1 cellular context compared by ENCODE assay signal in genomic region chr6:21451546-21452013, GRCh38.
TF ChIP-seq lines count a peak whose summit lies in the region.

No MANE protein-coding gene starts in this region.

TF ChIP-seq in HepG2, 621 proteins besides CTCF, POLR2A, EP300 and RAD21 (continued from another document and continues in another):
- peak; percentile 76 for TF ChIP-seq ZBTB43 (CRISPR knock-in tag; conservative IDR thresholded peaks at IDR 0.05)
- no peak for TF ChIP-seq EZH2 (conservative IDR thresholded peaks at IDR 0.05; ENCODE audit: low read depth, low read length)
- no peak for TF ChIP-seq ZNF672 (CRISPR knock-in tag; IDR thresholded peaks at IDR 0.05)
- no peak for TF ChIP-seq SOX13 (IDR thresholded peaks at IDR 0.05)
- peak in 1 of 2 experiments; percentile 90; a peak in 2 of 4 replicates for TF ChIP-seq SOX13 (CRISPR knock-in tag; conservative IDR thresholded peaks at IDR 0.05 in 1 of 2, IDR thresholded peaks at IDR 0.05 in 1 of 2)
- peak; percentile 91 for TF ChIP-seq TBX3 (IDR thresholded peaks at IDR 0.05; ENCODE audit: borderline replicate concordance)
- TF ChIP-seq, protein P1, sequence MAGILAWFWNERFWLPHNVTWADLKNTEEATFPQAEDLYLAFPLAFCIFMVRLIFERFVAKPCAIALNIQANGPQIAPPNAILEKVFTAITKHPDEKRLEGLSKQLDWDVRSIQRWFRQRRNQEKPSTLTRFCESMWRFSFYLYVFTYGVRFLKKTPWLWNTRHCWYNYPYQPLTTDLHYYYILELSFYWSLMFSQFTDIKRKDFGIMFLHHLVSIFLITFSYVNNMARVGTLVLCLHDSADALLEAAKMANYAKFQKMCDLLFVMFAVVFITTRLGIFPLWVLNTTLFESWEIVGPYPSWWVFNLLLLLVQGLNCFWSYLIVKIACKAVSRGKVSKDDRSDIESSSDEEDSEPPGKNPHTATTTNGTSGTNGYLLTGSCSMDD (CRISPR knock-in tag; IDR thresholded peaks at IDR 0.05), result no peak
- 0 out of 2 replicates have a peak, but pooled peaks have one; percentile 49 for TF ChIP-seq KLF6 (CRISPR knock-in tag; IDR thresholded peaks at IDR 0.05)
- TF ChIP-seq, protein P2, sequence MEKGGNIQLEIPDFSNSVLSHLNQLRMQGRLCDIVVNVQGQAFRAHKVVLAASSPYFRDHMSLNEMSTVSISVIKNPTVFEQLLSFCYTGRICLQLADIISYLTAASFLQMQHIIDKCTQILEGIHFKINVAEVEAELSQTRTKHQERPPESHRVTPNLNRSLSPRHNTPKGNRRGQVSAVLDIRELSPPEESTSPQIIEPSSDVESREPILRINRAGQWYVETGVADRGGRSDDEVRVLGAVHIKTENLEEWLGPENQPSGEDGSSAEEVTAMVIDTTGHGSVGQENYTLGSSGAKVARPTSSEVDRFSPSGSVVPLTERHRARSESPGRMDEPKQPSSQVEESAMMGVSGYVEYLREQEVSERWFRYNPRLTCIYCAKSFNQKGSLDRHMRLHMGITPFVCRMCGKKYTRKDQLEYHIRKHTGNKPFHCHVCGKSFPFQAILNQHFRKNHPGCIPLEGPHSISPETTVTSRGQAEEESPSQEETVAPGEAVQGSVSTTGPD (CRISPR knock-in tag; IDR thresholded peaks at IDR 0.05), result no peak; the same call in 1 of the 2 replicates
- TF ChIP-seq, protein P3, sequence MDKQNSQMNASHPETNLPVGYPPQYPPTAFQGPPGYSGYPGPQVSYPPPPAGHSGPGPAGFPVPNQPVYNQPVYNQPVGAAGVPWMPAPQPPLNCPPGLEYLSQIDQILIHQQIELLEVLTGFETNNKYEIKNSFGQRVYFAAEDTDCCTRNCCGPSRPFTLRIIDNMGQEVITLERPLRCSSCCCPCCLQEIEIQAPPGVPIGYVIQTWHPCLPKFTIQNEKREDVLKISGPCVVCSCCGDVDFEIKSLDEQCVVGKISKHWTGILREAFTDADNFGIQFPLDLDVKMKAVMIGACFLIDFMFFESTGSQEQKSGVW (CRISPR knock-in tag; IDR thresholded peaks at IDR 0.05; ENCODE audit: borderline replicate concordance), result no peak
- TF ChIP-seq MIER3 (CRISPR knock-in tag; IDR thresholded peaks at IDR 0.05; ENCODE audit: borderline replicate concordance), result peak; percentile 52; the same call in 1 of the 2 replicates
- TF ChIP-seq, protein P4, sequence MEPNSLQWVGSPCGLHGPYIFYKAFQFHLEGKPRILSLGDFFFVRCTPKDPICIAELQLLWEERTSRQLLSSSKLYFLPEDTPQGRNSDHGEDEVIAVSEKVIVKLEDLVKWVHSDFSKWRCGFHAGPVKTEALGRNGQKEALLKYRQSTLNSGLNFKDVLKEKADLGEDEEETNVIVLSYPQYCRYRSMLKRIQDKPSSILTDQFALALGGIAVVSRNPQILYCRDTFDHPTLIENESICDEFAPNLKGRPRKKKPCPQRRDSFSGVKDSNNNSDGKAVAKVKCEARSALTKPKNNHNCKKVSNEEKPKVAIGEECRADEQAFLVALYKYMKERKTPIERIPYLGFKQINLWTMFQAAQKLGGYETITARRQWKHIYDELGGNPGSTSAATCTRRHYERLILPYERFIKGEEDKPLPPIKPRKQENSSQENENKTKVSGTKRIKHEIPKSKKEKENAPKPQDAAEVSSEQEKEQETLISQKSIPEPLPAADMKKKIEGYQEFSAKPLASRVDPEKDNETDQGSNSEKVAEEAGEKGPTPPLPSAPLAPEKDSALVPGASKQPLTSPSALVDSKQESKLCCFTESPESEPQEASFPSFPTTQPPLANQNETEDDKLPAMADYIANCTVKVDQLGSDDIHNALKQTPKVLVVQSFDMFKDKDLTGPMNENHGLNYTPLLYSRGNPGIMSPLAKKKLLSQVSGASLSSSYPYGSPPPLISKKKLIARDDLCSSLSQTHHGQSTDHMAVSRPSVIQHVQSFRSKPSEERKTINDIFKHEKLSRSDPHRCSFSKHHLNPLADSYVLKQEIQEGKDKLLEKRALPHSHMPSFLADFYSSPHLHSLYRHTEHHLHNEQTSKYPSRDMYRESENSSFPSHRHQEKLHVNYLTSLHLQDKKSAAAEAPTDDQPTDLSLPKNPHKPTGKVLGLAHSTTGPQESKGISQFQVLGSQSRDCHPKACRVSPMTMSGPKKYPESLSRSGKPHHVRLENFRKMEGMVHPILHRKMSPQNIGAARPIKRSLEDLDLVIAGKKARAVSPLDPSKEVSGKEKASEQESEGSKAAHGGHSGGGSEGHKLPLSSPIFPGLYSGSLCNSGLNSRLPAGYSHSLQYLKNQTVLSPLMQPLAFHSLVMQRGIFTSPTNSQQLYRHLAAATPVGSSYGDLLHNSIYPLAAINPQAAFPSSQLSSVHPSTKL (CRISPR knock-in tag; IDR thresholded peaks at IDR 0.05), result peak; percentile 98
- peak; percentile 76; the same call in 1 of the 2 replicates for TF ChIP-seq KDM6A (CRISPR knock-in tag; IDR thresholded peaks at IDR 0.05; ENCODE audit: low read depth)
- TF ChIP-seq ZNF224 (CRISPR knock-in tag; IDR thresholded peaks at IDR 0.05), result no peak
- TF ChIP-seq HDAC2 (CRISPR knock-in tag; IDR thresholded peaks at IDR 0.05), result peak; percentile 71
- no peak for TF ChIP-seq PLRG1 (conservative IDR thresholded peaks at IDR 0.05)
- TF ChIP-seq FOXA3 (CRISPR knock-in tag; IDR thresholded peaks at IDR 0.05), result peak; percentile 98
- TF ChIP-seq ZNF816 (CRISPR knock-in tag; IDR thresholded peaks at IDR 0.05; ENCODE audit: borderline replicate concordance), result no peak; the same call in 1 of the 2 replicates
- no peak for TF ChIP-seq NFYC (CRISPR knock-in tag; IDR thresholded peaks at IDR 0.05)
- no peak for TF ChIP-seq NFKB2 (CRISPR knock-in tag; IDR thresholded peaks at IDR 0.05; ENCODE audit: borderline replicate concordance)
- TF ChIP-seq ERF (CRISPR knock-in tag; IDR thresholded peaks at IDR 0.05), result peak; percentile 32; the same call in 1 of the 2 replicates
- TF ChIP-seq ZNF12 (CRISPR knock-in tag; IDR thresholded peaks at IDR 0.05), result peak; percentile 19; the same call in 1 of the 2 replicates
- no peak for TF ChIP-seq HOXA7 (CRISPR knock-in tag; IDR thresholded peaks at IDR 0.05)
- TF ChIP-seq PAXIP1 (CRISPR knock-in tag; conservative IDR thresholded peaks at IDR 0.05), result peak; percentile 96
- TF ChIP-seq, protein P5, sequence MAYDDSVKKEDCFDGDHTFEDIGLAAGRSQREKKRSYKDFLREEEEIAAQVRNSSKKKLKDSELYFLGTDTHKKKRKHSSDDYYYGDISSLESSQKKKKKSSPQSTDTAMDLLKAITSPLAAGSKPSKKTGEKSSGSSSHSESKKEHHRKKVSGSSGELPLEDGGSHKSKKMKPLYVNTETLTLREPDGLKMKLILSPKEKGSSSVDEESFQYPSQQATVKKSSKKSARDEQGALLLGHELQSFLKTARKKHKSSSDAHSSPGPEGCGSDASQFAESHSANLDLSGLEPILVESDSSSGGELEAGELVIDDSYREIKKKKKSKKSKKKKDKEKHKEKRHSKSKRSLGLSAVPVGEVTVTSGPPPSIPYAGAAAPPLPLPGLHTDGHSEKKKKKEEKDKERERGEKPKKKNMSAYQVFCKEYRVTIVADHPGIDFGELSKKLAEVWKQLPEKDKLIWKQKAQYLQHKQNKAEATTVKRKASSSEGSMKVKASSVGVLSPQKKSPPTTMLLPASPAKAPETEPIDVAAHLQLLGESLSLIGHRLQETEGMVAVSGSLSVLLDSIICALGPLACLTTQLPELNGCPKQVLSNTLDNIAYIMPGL (CRISPR knock-in tag; IDR thresholded peaks at IDR 0.05; ENCODE audit: borderline replicate concordance in 1 of 2, low read depth in 1 of 2), result 0 out of 4 replicates have a peak, but pooled peaks of 1 of the 2 experiments have one; percentile 51
- TF ChIP-seq ZNF513 (CRISPR knock-in tag; conservative IDR thresholded peaks at IDR 0.05), result no peak
- TF ChIP-seq KMT2B (CRISPR knock-in tag; IDR thresholded peaks at IDR 0.05), result peak; percentile 65
- TF ChIP-seq KLF16 (CRISPR knock-in tag; IDR thresholded peaks at IDR 0.05), result peak in 1 of 2 experiments; percentile 89; a peak in 2 of 4 replicates
- peak; percentile 80 for TF ChIP-seq NR2F6 (IDR thresholded peaks at IDR 0.05)
- peak; percentile 76 for TF ChIP-seq NR2F6 (CRISPR knock-in tag; IDR thresholded peaks at IDR 0.05)
- TF ChIP-seq GLMP (CRISPR knock-in tag; IDR thresholded peaks at IDR 0.05; ENCODE audit: borderline replicate concordance), result no peak
- TF ChIP-seq ZNF251 (CRISPR knock-in tag; IDR thresholded peaks at IDR 0.05), result no peak
- 0 out of 2 replicates have a peak, but pooled peaks have one; percentile 50 for TF ChIP-seq MXD4 (CRISPR knock-in tag; IDR thresholded peaks at IDR 0.05)
- TF ChIP-seq, protein P6, sequence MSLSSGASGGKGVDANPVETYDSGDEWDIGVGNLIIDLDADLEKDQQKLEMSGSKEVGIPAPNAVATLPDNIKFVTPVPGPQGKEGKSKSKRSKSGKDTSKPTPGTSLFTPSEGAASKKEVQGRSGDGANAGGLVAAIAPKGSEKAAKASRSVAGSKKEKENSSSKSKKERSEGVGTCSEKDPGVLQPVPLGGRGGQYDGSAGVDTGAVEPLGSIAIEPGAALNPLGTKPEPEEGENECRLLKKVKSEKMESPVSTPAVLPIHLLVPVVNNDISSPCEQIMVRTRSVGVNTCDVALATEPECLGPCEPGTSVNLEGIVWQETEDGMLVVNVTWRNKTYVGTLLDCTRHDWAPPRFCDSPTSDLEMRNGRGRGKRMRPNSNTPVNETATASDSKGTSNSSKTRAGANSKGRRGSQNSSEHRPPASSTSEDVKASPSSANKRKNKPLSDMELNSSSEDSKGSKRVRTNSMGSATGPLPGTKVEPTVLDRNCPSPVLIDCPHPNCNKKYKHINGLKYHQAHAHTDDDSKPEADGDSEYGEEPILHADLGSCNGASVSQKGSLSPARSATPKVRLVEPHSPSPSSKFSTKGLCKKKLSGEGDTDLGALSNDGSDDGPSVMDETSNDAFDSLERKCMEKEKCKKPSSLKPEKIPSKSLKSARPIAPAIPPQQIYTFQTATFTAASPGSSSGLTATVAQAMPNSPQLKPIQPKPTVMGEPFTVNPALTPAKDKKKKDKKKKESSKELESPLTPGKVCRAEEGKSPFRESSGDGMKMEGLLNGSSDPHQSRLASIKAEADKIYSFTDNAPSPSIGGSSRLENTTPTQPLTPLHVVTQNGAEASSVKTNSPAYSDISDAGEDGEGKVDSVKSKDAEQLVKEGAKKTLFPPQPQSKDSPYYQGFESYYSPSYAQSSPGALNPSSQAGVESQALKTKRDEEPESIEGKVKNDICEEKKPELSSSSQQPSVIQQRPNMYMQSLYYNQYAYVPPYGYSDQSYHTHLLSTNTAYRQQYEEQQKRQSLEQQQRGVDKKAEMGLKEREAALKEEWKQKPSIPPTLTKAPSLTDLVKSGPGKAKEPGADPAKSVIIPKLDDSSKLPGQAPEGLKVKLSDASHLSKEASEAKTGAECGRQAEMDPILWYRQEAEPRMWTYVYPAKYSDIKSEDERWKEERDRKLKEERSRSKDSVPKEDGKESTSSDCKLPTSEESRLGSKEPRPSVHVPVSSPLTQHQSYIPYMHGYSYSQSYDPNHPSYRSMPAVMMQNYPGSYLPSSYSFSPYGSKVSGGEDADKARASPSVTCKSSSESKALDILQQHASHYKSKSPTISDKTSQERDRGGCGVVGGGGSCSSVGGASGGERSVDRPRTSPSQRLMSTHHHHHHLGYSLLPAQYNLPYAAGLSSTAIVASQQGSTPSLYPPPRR (CRISPR knock-in tag; IDR thresholded peaks at IDR 0.05; ENCODE audit: borderline replicate concordance), result peak; percentile 95
